In genomic region chr18:63317982-63318881, GRCh38 we compare ENCODE assay signal across 8 cellular contexts. TPM values are rescaled to one million over a fixed set of nuclear protein-coding genes. Genes with fewer than 3 reads are reported as not detected.
A peak's percentile ranks its signal among the peaks of the same experiment; 100 is the strongest.
DNase-seq lines count a peak whose midpoint lies in the region; ATAC-seq, FAIRE-seq and TF ChIP-seq lines count a peak whose summit lies in the region.

No MANE protein-coding gene starts in this region.

- TF ChIP-seq CTCF in NB4 (IDR thresholded peaks at IDR 0.05; ENCODE audit: low read depth, low read length) = peak; percentile 86
- 0 out of 2 replicates have a peak, but pooled peaks have one; percentile 18 for TF ChIP-seq CTCF in WERI-Rb-1 (IDR thresholded peaks at IDR 0.05; ENCODE audit: low read depth, low read length)
- TF ChIP-seq CTCF in bronchial epithelial cell (IDR thresholded peaks at IDR 0.05; ENCODE audit: insufficient read depth, low read length, severe bottlenecking) = peak; percentile 76

- DNase-seq in NB4 (ENCODE audit: low read depth) = peak; percentile 89
- no peak for DNase-seq in WERI-Rb-1
- peak; percentile 15 for DNase-seq in bronchial epithelial cell (ENCODE audit: low read depth)
- peak; percentile 95 for DNase-seq in left kidney (ENCODE audit: low read depth, low spot score)
- peak; percentile 84 for DNase-seq in stimulated activated CD4-positive, alpha-beta T cell treated with anti-CD3 and anti-CD28 coated beads, Interleukin-4, amount 100 ng/mL, for 1 hour
- no peak for DNase-seq in NAMALWA (ENCODE audit: low spot score)

- ATAC-seq in GM21786 (IDR thresholded peaks at IDR 0.05; ENCODE audit: unreplicated experiment) = peak; percentile 41

- H3K4me3 ChIP-seq in GM08714 (ENCODE audit: low read length) (peak overlapping the region; percentile 97), NB4 (ENCODE audit: low read depth, low read length) (peak overlapping the region; percentile 99), WERI-Rb-1 (ENCODE audit: low read depth, low read length) (peak overlapping the region; percentile 92), bronchial epithelial cell (ENCODE audit: low read depth, low read length) (peak overlapping the region; percentile 11)

- H3K9me3 ChIP-seq in WERI-Rb-1 (ENCODE audit: severe bottlenecking) = no peaks in the 10 kb centered on the region

- H3K27ac ChIP-seq in WERI-Rb-1 = no peak overlapping the region

- no peaks in the 10 kb centered on the region for H3K36me3 ChIP-seq in WERI-Rb-1
- H3K36me3 ChIP-seq in bronchial epithelial cell (ENCODE audit: control insufficient read depth, insufficient read depth, low read length) = no peaks in the 10 kb centered on the region

- no peak for TF ChIP-seq POLR2A in NB4 (IDR thresholded peaks at IDR 0.05; ENCODE audit: extremely low read depth, insufficient read length)

- no peaks in the 10 kb centered on the region for H3K27me3 ChIP-seq in WERI-Rb-1 (ENCODE audit: insufficient read depth, low read depth, severe bottlenecking)
- H3K27me3 ChIP-seq in bronchial epithelial cell (ENCODE audit: control insufficient read depth, insufficient read depth, low read length) = peaks cover 1% of the 10 kb centered on the region

- FAIRE-seq in bronchial epithelial cell (lab: Jason Lieb, UNC) = no peak

RNA-seq across cellular contexts. Expression of gene BCL2, which starts 1.3 kb away (rescaled TPM):
- 1.5 and 2.4 TPM in 2 replicates for total RNA-seq in bronchial epithelial cell

RNA-seq across cellular contexts. Expression of gene KDSR, which starts 48.8 kb away (rescaled TPM):
- 18.4 and 40.5 TPM in 2 replicates for total RNA-seq in bronchial epithelial cell

Comparison
In these comparisons a context has a peak if more than half of its experiments do, and no peak if none do; other contexts are left out.
1. H3K4me3 ChIP-seq: peak in every context shown above with its lines; median percentile 99 in NB4; 97 in GM08714; 92 in WERI-Rb-1; 11 in bronchial epithelial cell.
2. DNase-seq: peak in NB4 (single experiment), bronchial epithelial cell (single experiment), left kidney (single experiment) and stimulated activated CD4-positive, alpha-beta T cell treated with anti-CD3 and anti-CD28 coated beads, Interleukin-4, amount 100 ng/mL, for 1 hour (single experiment); none in WERI-Rb-1 (single experiment) and NAMALWA (single experiment).
3. CTCF ChIP-seq: peak in every context shown above with its lines; median percentile 86 in NB4; 76 in bronchial epithelial cell; 18 in WERI-Rb-1.